Comparison of ENCODE assay signal across 15 cellular contexts in genomic region chr4:113739197-113739596, GRCh38. TPM values are rescaled to one million over a fixed set of nuclear protein-coding genes. Genes with fewer than 3 reads are reported as not detected.
A peak's percentile ranks its signal among the peaks of the same experiment; 100 is the strongest.
DNase-seq lines count a peak whose midpoint lies in the region; ATAC-seq and TF ChIP-seq lines count a peak whose summit lies in the region.
"Had no signal": no experiment of that assay in that cellular context is flagged by ENCODE, and none has a peak within 500 bp of the region (broad histone marks: within the 10 kb centered on the region; RNA-seq: fewer than 3 reads in every experiment).

No MANE protein-coding gene starts in this region.

- H3K9me3 Mint-ChIP-seq in activated CD4-positive, alpha-beta T cell treated with anti-CD3 and anti-CD28 coated beads for 36 hours (ENCODE audit: low read depth): no peaks in the 10 kb centered on the region
- H3K9me3 Mint-ChIP-seq in H9: no peaks in the 10 kb centered on the region
- peaks cover 3% of the 10 kb centered on the region for H3K9me3 Mint-ChIP-seq in activated naive CD8-positive, alpha-beta T cell treated with anti-CD3 and anti-CD28 coated beads, Interleukin-2, amount 10 ng/mL, durations not matched to agents 7 days and 5 days
- H3K9me3 Mint-ChIP-seq in natural killer cell: no peaks in the 10 kb centered on the region

- H2BK20ac ChIP-seq in H9 (ENCODE audit: low read depth, low read length, poor library complexity, severe bottlenecking): no peak overlapping the region

- no peak for DNase-seq in activated CD4-positive, alpha-beta T cell treated with anti-CD3 and anti-CD28 coated beads for 36 hours
- DNase-seq in activated CD4-positive, alpha-beta T cell treated with anti-CD3 and anti-CD28 coated beads, Interleukin-2, amount 50 U/mL, for 1 hour: no peak
- DNase-seq in H9 (no peak), natural killer cell (no peak), NCI-H2196 treated with DMSO at 0.1 percent for 48 hours (lab: John Stamatoyannopoulos, UW; ENCODE audit: unreplicated experiment) (no peak), H7 (no peak), foreskin melanocyte (no peak)
- DNase-seq in activated naive CD8-positive, alpha-beta T cell treated with anti-CD3 and anti-CD28 coated beads, Interleukin-2, amount 10 ng/mL, durations not matched to agents 7 days and 5 days: no peak
- DNase-seq: amygdala; left lung; NCI-H1092; NCI-H2171; right lobe of liver; stimulated activated naive CD4-positive, alpha-beta T cell had no signal

- H3T11ph ChIP-seq in H9 (ENCODE audit: low read length): no peak overlapping the region

- CTCF ChIA-PET in activated CD4-positive, alpha-beta T cell treated with anti-CD3 and anti-CD28 coated beads for 36 hours (lab: Charles Lee): no interaction called here

- no peaks in the 10 kb centered on the region for H3K79me2 ChIP-seq in H9 (ENCODE audit: insufficient read depth, low read length)

- no peak overlapping the region for H3K14ac ChIP-seq in H9 (ENCODE audit: insufficient read depth, low read length)

- no peaks in the 10 kb centered on the region for H3K27me3 ChIP-seq in H9 (ENCODE audit: insufficient read depth, low read length)
- H3K27me3 ChIP-seq in H7 (ENCODE audit: control insufficient read depth, insufficient read depth, low read length): no peaks in the 10 kb centered on the region
- H3K27me3 ChIP-seq: left lung, right lobe of liver, vagina had no signal

- TF ChIP-seq CTCF in H9 (conservative IDR thresholded peaks at IDR 0.05): no peak
- TF ChIP-seq CTCF in natural killer cell (IDR thresholded peaks at IDR 0.05): no peak

- no peaks in the 10 kb centered on the region for H3K79me1 ChIP-seq in H9 (ENCODE audit: insufficient read depth, low read depth, low read length, poor library complexity, severe bottlenecking)

- H2BK5ac ChIP-seq in H9 (ENCODE audit: insufficient read length, low read length): no peak overlapping the region

- H2BK15ac ChIP-seq in H9 (ENCODE audit: low read depth, low read length): no peak overlapping the region

- peaks cover 47% of the 10 kb centered on the region for H3K36me3 Mint-ChIP-seq in activated CD4-positive, alpha-beta T cell treated with anti-CD3 and anti-CD28 coated beads for 36 hours (ENCODE audit: low read depth)
- H3K36me3 Mint-ChIP-seq in H9 (ENCODE audit: insufficient read depth in 1 of 3, low read depth in 3 of 3) (no peaks in the 10 kb centered on the region; a peak in 2 of 7 replicates), natural killer cell (no peaks in the 10 kb centered on the region)
- peaks cover 41% of the 10 kb centered on the region for H3K36me3 Mint-ChIP-seq in activated naive CD8-positive, alpha-beta T cell treated with anti-CD3 and anti-CD28 coated beads, Interleukin-2, amount 10 ng/mL, durations not matched to agents 7 days and 5 days

- H3K23me2 ChIP-seq in H9 (ENCODE audit: insufficient read length, low read depth, low read length, poor library complexity, severe bottlenecking): no peaks in the 10 kb centered on the region

- no peak overlapping the region for H4K8ac ChIP-seq in H9 (replicated peaks; ENCODE audit: insufficient read length, low read depth, low read length)

- H3K4me2 ChIP-seq in H9 (ENCODE audit: insufficient read depth, insufficient read length, low read length): no peak overlapping the region

- H3K9ac ChIP-seq in H9 (ENCODE audit: extremely low read depth, insufficient read length, low read length): no peak overlapping the region

- no peak overlapping the region for H2AFZ ChIP-seq in H9 (ENCODE audit: low read length)

- no peak overlapping the region for H3K23ac ChIP-seq in H9 (ENCODE audit: insufficient read length, low read depth, low read length)

- H3K4me1 ChIP-seq in H9 (ENCODE audit: insufficient read depth, low read length): no peaks in the 10 kb centered on the region; the same call in 1 of the 2 replicates

- no peak overlapping the region for H2AK5ac ChIP-seq in H9 (ENCODE audit: insufficient read length, low read length)

- H3K4ac ChIP-seq in H9 (ENCODE audit: low read depth, low read length): no peak overlapping the region

- ATAC-seq in activated CD4-positive, alpha-beta T cell treated with anti-CD3 and anti-CD28 coated beads for 36 hours: peak; percentile 63
- ATAC-seq in activated naive CD8-positive, alpha-beta T cell treated with anti-CD3 and anti-CD28 coated beads, Interleukin-2, amount 10 ng/mL, durations not matched to agents 7 days and 5 days (ENCODE audit: low read depth): peak; percentile 54
- no peak for ATAC-seq in natural killer cell
- ATAC-seq: left lung had no signal

- no peak overlapping the region for H4K91ac ChIP-seq in H9 (ENCODE audit: insufficient read length, low read depth, low read length)

- H3K56ac ChIP-seq in H9 (ENCODE audit: insufficient read length, low read depth, low read length): no peak overlapping the region

- H3K4me3 ChIP-seq in H7 (ENCODE audit: insufficient read depth, low read depth, low read length): no peak overlapping the region
- H3K4me3 ChIP-seq: left lung, right lobe of liver, vagina had no signal

- no peak overlapping the region for H3K4me3 Mint-ChIP-seq in activated CD4-positive, alpha-beta T cell treated with anti-CD3 and anti-CD28 coated beads for 36 hours
- no peak overlapping the region for H3K4me3 Mint-ChIP-seq in H9
- H3K4me3 Mint-ChIP-seq in activated naive CD8-positive, alpha-beta T cell treated with anti-CD3 and anti-CD28 coated beads, Interleukin-2, amount 10 ng/mL, durations not matched to agents 7 days and 5 days: no peak overlapping the region
- no peak overlapping the region for H3K4me3 Mint-ChIP-seq in natural killer cell

- H3K27me3 Mint-ChIP-seq in activated CD4-positive, alpha-beta T cell treated with anti-CD3 and anti-CD28 coated beads for 36 hours: no peaks in the 10 kb centered on the region
- H3K27me3 Mint-ChIP-seq in H9 (ENCODE audit: low read depth) (no peaks in the 10 kb centered on the region), natural killer cell (ENCODE audit: low read depth in 2 of 2) (no peaks in the 10 kb centered on the region)
- H3K27me3 Mint-ChIP-seq in activated naive CD8-positive, alpha-beta T cell treated with anti-CD3 and anti-CD28 coated beads, Interleukin-2, amount 10 ng/mL, durations not matched to agents 7 days and 5 days: no peaks in the 10 kb centered on the region

- H3K18ac ChIP-seq in H9 (ENCODE audit: insufficient read length, low read depth, low read length): no peak overlapping the region

- H4K20me1 ChIP-seq in H9 (ENCODE audit: control insufficient read depth, insufficient read depth, insufficient read length): no peaks in the 10 kb centered on the region

- peak overlapping the region; percentile 60 for H3K27ac Mint-ChIP-seq in activated CD4-positive, alpha-beta T cell treated with anti-CD3 and anti-CD28 coated beads for 36 hours
- H3K27ac Mint-ChIP-seq in H9 (peak overlapping the region; percentile 6 to 91 (median 82); a peak in 5 of 7 replicates), natural killer cell (peak overlapping the region; percentile 52 to 69)
- peak overlapping the region; percentile 18 for H3K27ac Mint-ChIP-seq in activated naive CD8-positive, alpha-beta T cell treated with anti-CD3 and anti-CD28 coated beads, Interleukin-2, amount 10 ng/mL, durations not matched to agents 7 days and 5 days

- H3K36me3 ChIP-seq in H7 (replicated peaks; ENCODE audit: control insufficient read depth, insufficient read depth, low read length): no peaks in the 10 kb centered on the region
- H3K36me3 ChIP-seq: left lung, right lobe of liver, vagina had no signal

- no peak overlapping the region for H3K27ac ChIP-seq in H9 (ENCODE audit: insufficient read length, low read depth, low read length)
- H3K27ac ChIP-seq: left lung, right lobe of liver, vagina had no signal

- POLR2A ChIA-PET in activated CD4-positive, alpha-beta T cell treated with anti-CD3 and anti-CD28 coated beads for 36 hours (lab: Charles Lee): no interaction called here
- POLR2A ChIA-PET in activated naive CD8-positive, alpha-beta T cell treated with anti-CD3 and anti-CD28 coated beads, Interleukin-2, amount 10 ng/mL, durations not matched to agents 7 days and 5 days (lab: Charles Lee): no interaction called here

- peaks cover 49% of the 10 kb centered on the region for H3K4me1 Mint-ChIP-seq in activated CD4-positive, alpha-beta T cell treated with anti-CD3 and anti-CD28 coated beads for 36 hours
- peaks cover 8 to 11% of the 10 kb centered on the region in 2 experiments for H3K4me1 Mint-ChIP-seq in H9
- peaks cover 18% of the 10 kb centered on the region for H3K4me1 Mint-ChIP-seq in activated naive CD8-positive, alpha-beta T cell treated with anti-CD3 and anti-CD28 coated beads, Interleukin-2, amount 10 ng/mL, durations not matched to agents 7 days and 5 days
- peaks cover 22 to 51% of the 10 kb centered on the region in 2 donors for H3K4me1 Mint-ChIP-seq in natural killer cell

- no peak overlapping the region for H4K5ac ChIP-seq in H9 (ENCODE audit: insufficient read length, low read depth, low read length)

- H2BK12ac ChIP-seq in H9 (ENCODE audit: insufficient read length, low read depth, low read length): no peak overlapping the region

- intact Hi-C loops in activated CD4-positive, alpha-beta T cell treated with anti-CD3 and anti-CD28 coated beads for 36 hours (cut with DNase I, micrococcal nuclease): no loop called here
- intact Hi-C loops in natural killer cell (cut with micrococcal nuclease): no loop called here

- H2BK120ac ChIP-seq in H9 (ENCODE audit: low read depth, low read length, poor library complexity, severe bottlenecking): no peak overlapping the region

- no peaks in the 10 kb centered on the region for H3K9me3 ChIP-seq in H9 (ENCODE audit: control insufficient read depth, low read depth, low read length)
- H3K9me3 ChIP-seq: left lung, right lobe of liver, vagina had no signal

RNA-seq across cellular contexts. Expression of gene CAMK2D, which starts 22.3 kb away (rescaled TPM):
- total RNA-seq in activated CD4-positive, alpha-beta T cell treated with anti-CD3 and anti-CD28 coated beads for 36 hours: 10 to 100 TPM; 70.3 to 71.3 TPM
- total RNA-seq in H9 (2021): 8.3 and 9.0 TPM in 2 replicates
- total RNA-seq in activated naive CD8-positive, alpha-beta T cell treated with anti-CD3 and anti-CD28 coated beads, Interleukin-2, amount 10 ng/mL, durations not matched to agents 7 days and 5 days: 10 to 100 TPM; 34.8 to 35.5 TPM
- 10 to 100 TPM; 31.6 to 40.1 (median 34.5) TPM for total RNA-seq in natural killer cell
- 21.5 and 29.0 TPM in 2 replicates for total RNA-seq in H7 (2014; rRNA removed; shearing (Covaris generic))

Comparison
In these comparisons a context has a peak if more than half of its experiments do, and no peak if none do; other contexts are left out.
1. ATAC-seq: peak in activated CD4-positive, alpha-beta T cell treated with anti-CD3 and anti-CD28 coated beads for 36 hours (single experiment) and activated naive CD8-positive, alpha-beta T cell treated with anti-CD3 and anti-CD28 coated beads, Interleukin-2, amount 10 ng/mL, durations not matched to agents 7 days and 5 days (single experiment); none in natural killer cell (0 of 3).
2. H3K27ac Mint-ChIP-seq: peak in every context shown above with its lines; median percentile 82 in H9; 60 in natural killer cell; 60 in activated CD4-positive, alpha-beta T cell treated with anti-CD3 and anti-CD28 coated beads for 36 hours; 18 in activated naive CD8-positive, alpha-beta T cell treated with anti-CD3 and anti-CD28 coated beads, Interleukin-2, amount 10 ng/mL, durations not matched to agents 7 days and 5 days.